14 cellular contexts compared by ENCODE assay signal in genomic region chr15:52255008-52255407, GRCh38. TPM values are rescaled to one million over a fixed set of nuclear protein-coding genes. Genes with fewer than 3 reads are reported as not detected.
DNase-seq lines count a peak whose midpoint lies in the region; ATAC-seq and TF ChIP-seq lines count a peak whose summit lies in the region.
"Had no signal": no experiment of that assay in that cellular context is flagged by ENCODE, and none has a peak within 500 bp of the region (broad histone marks: within the 10 kb centered on the region; RNA-seq: fewer than 3 reads in every experiment).

No MANE protein-coding gene starts in this region.

- no peaks in the 10 kb centered on the region for H3K27me3 ChIP-seq in BLaER1 treated with 17β-estradiol and CSF1 and Interleukin-3, amounts not matched to agents 10 nM and 100 nM
- no peaks in the 10 kb centered on the region for H3K27me3 ChIP-seq in foreskin keratinocyte
- H3K27me3 ChIP-seq: colonic mucosa, neutrophil had no signal

- no peak overlapping the region for H3K9ac ChIP-seq in BLaER1 treated with 17β-estradiol and CSF1 and Interleukin-3, amounts not matched to agents 10 nM and 100 nM
- H3K9ac ChIP-seq: KMS-11 had no signal

- no peak overlapping the region for H3K4me3 ChIP-seq in BLaER1 treated with 17β-estradiol and CSF1 and Interleukin-3, amounts not matched to agents 10 nM and 100 nM
- no peak overlapping the region for H3K4me3 ChIP-seq in astrocyte of the cerebellum (ENCODE audit: low read depth, low read length)
- H3K4me3 ChIP-seq: colonic mucosa had no signal

- peaks cover 30 to 44% (median 33%) of the 10 kb centered on the region in 10 experiments for H3K4me1 ChIP-seq in BLaER1 treated with 17β-estradiol and CSF1 and Interleukin-3, amounts not matched to agents 10 nM and 100 nM
- H3K4me1 ChIP-seq in foreskin keratinocyte: peaks cover 28% of the 10 kb centered on the region
- H3K4me1 ChIP-seq: colonic mucosa had no signal

- DNase-seq in astrocyte of the cerebellum (ENCODE audit: low read depth): peak; percentile 18
- DNase-seq in foreskin keratinocyte: peak; percentile 25 to 57
- no peak for DNase-seq in D341Med (ENCODE audit: low spot score)
- no peak for DNase-seq in middle frontal gyrus (ENCODE audit: extremely low spot score, low spot score)
- DNase-seq in SKM-1 treated with dmso at 0.1 percent for 144 hours (lab: John Stamatoyannopoulos, UW; ENCODE audit: unreplicated experiment): no peak
- DNase-seq: colonic mucosa; glutamatergic neuron; left ventricle myocardium superior; stimulated activated CD4-positive, alpha-beta T cell treated with anti-CD3 and anti-CD28 coated beads, Interleukin-15, amount 100 ng/mL, for 24 hours had no signal

- H4K20me1 ChIP-seq in BLaER1 treated with 17β-estradiol and CSF1 and Interleukin-3, amounts not matched to agents 10 nM and 100 nM: no peaks in the 10 kb centered on the region

- H3K4me2 ChIP-seq in BLaER1 treated with 17β-estradiol and CSF1 and Interleukin-3, amounts not matched to agents 10 nM and 100 nM: peak overlapping the region in 10 of 11 experiments; percentile 31 to 71 (median 58); a peak in 17 of 22 replicates
- H3K4me2 ChIP-seq: KMS-11 had no signal

- TF ChIP-seq CTCF in astrocyte of the cerebellum (IDR thresholded peaks at IDR 0.05; ENCODE audit: low read depth, low read length, missing control alignments) (no peak), foreskin keratinocyte (conservative IDR thresholded peaks at IDR 0.05) (peak; percentile 21)

- ATAC-seq in HG03432 (IDR thresholded peaks at IDR 0.05; ENCODE audit: unreplicated experiment) (peak; percentile 48), foreskin keratinocyte (peak; percentile 77), GM21515 (IDR thresholded peaks at IDR 0.05; ENCODE audit: unreplicated experiment) (no peak)
- ATAC-seq: left ventricle myocardium superior had no signal

- peaks cover 0 to 36% (median 4%) of the 10 kb centered on the region in 11 experiments; a peak in 8 of 22 replicates for H3K36me3 ChIP-seq in BLaER1 treated with 17β-estradiol and CSF1 and Interleukin-3, amounts not matched to agents 10 nM and 100 nM
- H3K36me3 ChIP-seq: colonic mucosa, neutrophil had no signal

- in situ Hi-C loops in astrocyte of the cerebellum (cut with HindIII; ENCODE audit: low sequenced_read_pairs): loop anchor here (5.0 kb wide), 1 partner anchor 482 kb away; no protein-coding TSS in a partner anchor

- no peaks in the 10 kb centered on the region for H3K9me3 ChIP-seq in BLaER1 treated with 17β-estradiol and CSF1 and Interleukin-3, amounts not matched to agents 10 nM and 100 nM (replicated peaks in 1 of 11)
- H3K9me3 ChIP-seq: colonic mucosa, neutrophil had no signal

- H3K27ac ChIP-seq in BLaER1 treated with 17β-estradiol and CSF1 and Interleukin-3, amounts not matched to agents 10 nM and 100 nM: peak overlapping the region in 4 of 11 experiments; percentile 5 to 26 (median 22); a peak in 3 of 22 replicates
- H3K27ac ChIP-seq in foreskin keratinocyte: no peak overlapping the region
- H3K27ac ChIP-seq: colonic mucosa, KMS-11, neutrophil had no signal

RNA-seq across cellular contexts. Expression of gene MYO5C, which starts 40.6 kb away (rescaled TPM):
- 0.28 and 0.37 TPM in 2 replicates for total RNA-seq in foreskin keratinocyte
- 0.08 and 0.28 TPM in 2 replicates for polyA plus RNA-seq in foreskin keratinocyte

Comparison
In these comparisons a context has a peak if more than half of its experiments do, and no peak if none do; other contexts are left out.
1. DNase-seq: peak in astrocyte of the cerebellum (single experiment) and foreskin keratinocyte (2 of 2); none in D341Med (single experiment), middle frontal gyrus (single experiment) and SKM-1 treated with dmso at 0.1 percent for 144 hours (single experiment).